In the genomic region with DNA sequence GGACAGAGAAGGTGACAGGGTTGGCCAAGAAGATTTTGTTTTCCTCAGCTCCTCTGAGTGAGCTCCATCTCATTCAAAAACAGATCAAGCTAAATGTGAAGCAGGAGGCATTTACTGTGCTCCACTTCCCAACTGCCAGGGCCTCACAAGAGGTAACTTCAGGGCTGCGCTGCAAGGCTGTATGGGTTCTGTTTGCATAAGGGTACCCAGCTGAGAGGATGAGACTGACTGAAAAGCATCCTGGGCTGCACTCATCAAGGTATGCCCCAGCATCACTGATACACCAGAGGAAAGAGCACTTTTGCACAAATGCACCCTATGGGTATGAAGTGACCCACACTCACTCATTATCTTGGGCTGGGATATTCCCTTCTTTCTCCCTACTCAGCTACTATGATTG, we compare ENCODE assay signal across 1 cellular context.
TF ChIP-seq lines count a peak whose summit lies in the region.

No MANE protein-coding gene starts in this region.

TF ChIP-seq in GM23338, 12 proteins besides CTCF, POLR2A, EP300 and RAD21 (continued from another document):
- TF ChIP-seq, protein P1, sequence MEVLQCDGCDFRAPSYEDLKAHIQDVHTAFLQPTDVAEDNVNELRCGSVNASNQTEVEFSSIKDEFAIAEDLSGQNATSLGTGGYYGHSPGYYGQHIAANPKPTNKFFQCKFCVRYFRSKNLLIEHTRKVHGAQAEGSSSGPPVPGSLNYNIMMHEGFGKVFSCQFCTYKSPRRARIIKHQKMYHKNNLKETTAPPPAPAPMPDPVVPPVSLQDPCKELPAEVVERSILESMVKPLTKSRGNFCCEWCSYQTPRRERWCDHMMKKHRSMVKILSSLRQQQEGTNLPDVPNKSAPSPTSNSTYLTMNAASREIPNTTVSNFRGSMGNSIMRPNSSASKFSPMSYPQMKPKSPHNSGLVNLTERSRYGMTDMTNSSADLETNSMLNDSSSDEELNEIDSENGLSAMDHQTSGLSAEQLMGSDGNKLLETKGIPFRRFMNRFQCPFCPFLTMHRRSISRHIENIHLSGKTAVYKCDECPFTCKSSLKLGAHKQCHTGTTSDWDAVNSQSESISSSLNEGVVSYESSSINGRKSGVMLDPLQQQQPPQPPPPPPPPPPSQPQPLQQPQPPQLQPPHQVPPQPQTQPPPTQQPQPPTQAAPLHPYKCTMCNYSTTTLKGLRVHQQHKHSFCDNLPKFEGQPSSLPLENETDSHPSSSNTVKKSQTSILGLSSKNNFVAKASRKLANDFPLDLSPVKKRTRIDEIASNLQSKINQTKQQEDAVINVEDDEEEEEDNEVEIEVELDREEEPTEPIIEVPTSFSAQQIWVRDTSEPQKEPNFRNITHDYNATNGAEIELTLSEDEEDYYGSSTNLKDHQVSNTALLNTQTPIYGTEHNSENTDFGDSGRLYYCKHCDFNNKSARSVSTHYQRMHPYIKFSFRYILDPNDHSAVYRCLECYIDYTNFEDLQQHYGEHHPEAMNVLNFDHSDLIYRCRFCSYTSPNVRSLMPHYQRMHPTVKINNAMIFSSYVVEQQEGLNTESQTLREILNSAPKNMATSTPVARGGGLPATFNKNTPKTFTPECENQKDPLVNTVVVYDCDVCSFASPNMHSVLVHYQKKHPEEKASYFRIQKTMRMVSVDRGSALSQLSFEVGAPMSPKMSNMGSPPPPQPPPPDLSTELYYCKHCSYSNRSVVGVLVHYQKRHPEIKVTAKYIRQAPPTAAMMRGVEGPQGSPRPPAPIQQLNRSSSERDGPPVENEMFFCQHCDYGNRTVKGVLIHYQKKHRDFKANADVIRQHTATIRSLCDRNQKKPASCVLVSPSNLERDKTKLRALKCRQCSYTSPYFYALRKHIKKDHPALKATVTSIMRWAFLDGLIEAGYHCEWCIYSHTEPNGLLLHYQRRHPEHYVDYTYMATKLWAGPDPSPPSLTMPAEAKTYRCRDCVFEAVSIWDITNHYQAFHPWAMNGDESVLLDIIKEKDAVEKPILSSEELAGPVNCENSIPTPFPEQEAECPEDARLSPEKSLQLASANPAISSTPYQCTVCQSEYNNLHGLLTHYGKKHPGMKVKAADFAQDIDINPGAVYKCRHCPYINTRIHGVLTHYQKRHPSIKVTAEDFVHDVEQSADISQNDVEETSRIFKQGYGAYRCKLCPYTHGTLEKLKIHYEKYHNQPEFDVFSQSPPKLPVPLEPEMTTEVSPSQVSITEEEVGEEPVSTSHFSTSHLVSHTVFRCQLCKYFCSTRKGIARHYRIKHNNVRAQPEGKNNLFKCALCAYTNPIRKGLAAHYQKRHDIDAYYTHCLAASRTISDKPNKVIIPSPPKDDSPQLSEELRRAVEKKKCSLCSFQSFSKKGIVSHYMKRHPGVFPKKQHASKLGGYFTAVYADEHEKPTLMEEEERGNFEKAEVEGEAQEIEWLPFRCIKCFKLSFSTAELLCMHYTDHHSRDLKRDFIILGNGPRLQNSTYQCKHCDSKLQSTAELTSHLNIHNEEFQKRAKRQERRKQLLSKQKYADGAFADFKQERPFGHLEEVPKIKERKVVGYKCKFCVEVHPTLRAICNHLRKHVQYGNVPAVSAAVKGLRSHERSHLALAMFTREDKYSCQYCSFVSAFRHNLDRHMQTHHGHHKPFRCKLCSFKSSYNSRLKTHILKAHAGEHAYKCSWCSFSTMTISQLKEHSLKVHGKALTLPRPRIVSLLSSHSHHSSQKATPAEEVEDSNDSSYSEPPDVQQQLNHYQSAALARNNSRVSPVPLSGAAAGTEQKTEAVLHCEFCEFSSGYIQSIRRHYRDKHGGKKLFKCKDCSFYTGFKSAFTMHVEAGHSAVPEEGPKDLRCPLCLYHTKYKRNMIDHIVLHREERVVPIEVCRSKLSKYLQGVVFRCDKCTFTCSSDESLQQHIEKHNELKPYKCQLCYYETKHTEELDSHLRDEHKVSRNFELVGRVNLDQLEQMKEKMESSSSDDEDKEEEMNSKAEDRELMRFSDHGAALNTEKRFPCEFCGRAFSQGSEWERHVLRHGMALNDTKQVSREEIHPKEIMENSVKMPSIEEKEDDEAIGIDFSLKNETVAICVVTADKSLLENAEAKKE (CRISPR knock-in tag; IDR thresholded peaks at IDR 0.05), result peak; percentile 53; the same call in 1 of the 2 replicates
